ENCODE assay signal across 21 cellular contexts in the genomic region with DNA sequence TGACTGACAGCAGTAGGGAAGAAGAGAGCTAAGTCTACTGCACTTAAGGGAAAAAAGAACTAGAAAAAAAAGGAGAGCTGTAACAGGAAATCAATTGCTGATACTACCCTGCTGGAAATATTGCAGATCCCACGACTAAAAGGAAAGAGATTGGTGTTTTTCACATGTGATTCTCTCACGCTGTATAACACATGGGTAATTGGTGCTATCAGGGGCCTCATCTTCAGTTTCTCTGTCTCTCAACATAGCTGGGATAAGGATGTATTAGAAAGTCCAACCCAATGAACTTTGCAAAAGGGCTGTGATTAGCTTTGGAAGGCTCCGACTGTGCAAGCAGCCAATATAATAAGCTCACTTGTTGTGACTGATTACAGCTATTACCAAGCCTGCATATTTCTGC.
"Had no signal": no experiment of that assay in that cellular context is flagged by ENCODE, and none has a peak within 500 bp of the region (broad histone marks: within the 10 kb centered on the region; RNA-seq: fewer than 3 reads in every experiment).

No MANE protein-coding gene starts in this region.

- H3K27ac ChIP-seq: left ventricle myocardium inferior, ovary, right atrium auricular region, right lobe of liver, tibial nerve, uterus had no signal

- DNase-seq: hypothalamus; immature natural killer cell; kidney; left ventricle myocardium inferior; mesendoderm; naive B cell; natural killer cell; nephron progenitor cell; ovary; right lobe of liver; stimulated activated CD4-positive, alpha-beta T cell treated with anti-CD3 and anti-CD28 coated beads, Interleukin-1b, Interleukin-23, amount 100 ng/mL, for 48 hours; stimulated activated CD4-positive, alpha-beta T cell treated with anti-CD3 and anti-CD28 coated beads, Interleukin-2, amount 100 ng/mL, for 48 hours; stimulated activated CD4-positive, alpha-beta T cell treated with anti-CD3 and anti-CD28 coated beads, Interleukin-4, amount 100 ng/mL, for 4 hours; stimulated activated CD8-positive, alpha-beta memory T cell treated with anti-CD3 and anti-CD28 coated beads, Interleukin-4, amount 100 ng/mL, for 48 hours; stimulated activated naive CD4-positive, alpha-beta T cell treated with Interleukin-2 at 50 U/mL for 16 hours; stimulated activated naive CD8-positive, alpha-beta T cell treated with anti-CD3 and anti-CD28 coated beads, Interleukin-15, amount 100 ng/mL, for 72 hours; substantia nigra; uterus had no signal

- ATAC-seq: natural killer cell; right lobe of liver; stimulated activated memory B cell treated with anti-CD40 and anti-IgM and Interleukin-4, amounts not matched to agents 10 μg/mL and 1 μg/mL and 100 μg/mL, for 72 hours; stimulated activated naive CD8-positive, alpha-beta T cell treated with anti-CD3 and anti-CD28 coated beads, Interleukin-15, amount 100 ng/mL, for 72 hours had no signal
